In the genomic region with DNA sequence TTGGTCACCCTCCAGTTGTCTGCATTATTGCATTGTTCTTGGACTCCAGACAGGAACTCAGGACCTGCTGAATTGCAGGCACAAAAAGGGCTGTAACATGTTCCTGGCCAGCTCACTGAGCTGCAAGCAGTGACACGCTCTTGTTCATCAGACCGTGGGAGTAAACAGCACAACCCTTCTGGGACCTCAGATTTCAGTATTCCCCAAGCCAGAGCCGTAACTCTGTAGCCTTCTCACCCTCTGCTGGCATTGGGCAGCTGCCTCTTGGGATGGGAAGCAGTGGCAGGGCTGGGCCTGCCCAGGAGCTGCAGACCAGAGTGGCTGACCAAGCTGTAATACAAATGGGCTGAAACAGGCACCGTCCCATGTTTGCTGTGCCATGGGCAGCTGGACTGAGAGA, we compare ENCODE assay signal across 27 cellular contexts.
A peak's percentile ranks its signal among the peaks of the same experiment; 100 is the strongest.
DNase-seq lines count a peak whose midpoint lies in the region; ATAC-seq, FAIRE-seq and TF ChIP-seq lines count a peak whose summit lies in the region.
"Had no signal": no experiment of that assay in that cellular context is flagged by ENCODE, and none has a peak within 500 bp of the region (broad histone marks: within the 10 kb centered on the region; RNA-seq: fewer than 3 reads in every experiment).

No MANE protein-coding gene starts in this region.

- peak overlapping the region; percentile 68 for H2AFZ ChIP-seq in keratinocyte (ENCODE audit: control insufficient read depth, low read length)

- H3K9me1 ChIP-seq in keratinocyte (ENCODE audit: control insufficient read depth, extremely low read depth, insufficient read depth, low read length) = no peaks in the 10 kb centered on the region

- FAIRE-seq in keratinocyte (lab: Jason Lieb, UNC) = peak; percentile 86
- FAIRE-seq: D721Med, endothelial cell of umbilical vein, GM12878, GM19239, H54 had no signal

- no peak overlapping the region for H3K9ac ChIP-seq in keratinocyte (ENCODE audit: control insufficient read depth, extremely low read depth, insufficient read depth, low read length)
- H3K9ac ChIP-seq: BLaER1 treated with 17β-estradiol and CSF1 and Interleukin-3, amounts not matched to agents 10 nM and 100 nM had no signal

- TF ChIP-seq CTCF in keratinocyte (optimal IDR thresholded peaks at IDR 0.05 in 1 of 3, IDR thresholded peaks at IDR 0.05 in 1 of 3, conservative IDR thresholded peaks at IDR 0.05 in 1 of 3; ENCODE audit: extremely low read depth in 1 of 3, insufficient read depth in 2 of 3, low read length in 3 of 3) (no peak), GM10266 (IDR thresholded peaks at IDR 0.05; ENCODE audit: control insufficient read depth, insufficient read depth, low read depth, missing control alignments) (no peak)

- peak; percentile 24 for DNase-seq in COLO668 (lab: John Stamatoyannopoulos, UW; ENCODE audit: unreplicated experiment)
- peak; percentile 28 for DNase-seq in HPDE6-E6E7 (ENCODE audit: extremely low spot score)
- peak; percentile 64 for DNase-seq in SHP77 treated with DMSO at 0.1 percent for 48 hours (lab: John Stamatoyannopoulos, UW)
- DNase-seq in keratinocyte (ENCODE audit: low read depth, low spot score) = peak; percentile 42
- no peak for DNase-seq in GM10266 (ENCODE audit: extremely low spot score)
- no peak for DNase-seq in activated T-cell treated with anti-CD3 and anti-CD28 coated beads, Interleukin-2, amount 50 U/mL, for 4 hours
- DNase-seq: activated CD4-positive, alpha-beta memory T cell treated with anti-CD3 and anti-CD28 coated beads for 36 hours; adrenal gland; gastrocnemius medialis; GF-D8; Kasumi-1; kidney glomerular epithelial cell; mesenchymal stem cell; naive B cell; NCI-H1105; T-helper 17 cell had no signal

- no peak overlapping the region for H3K4me3 Mint-ChIP-seq in activated T-cell treated with anti-CD3 and anti-CD28 coated beads, Interleukin-2, amount 50 U/mL, for 4 hours
- H3K4me3 Mint-ChIP-seq: activated CD4-positive, alpha-beta memory T cell treated with anti-CD3 and anti-CD28 coated beads for 36 hours; naive B cell; T-helper 17 cell had no signal

- no peaks in the 10 kb centered on the region for H3K9me3 ChIP-seq in keratinocyte (ENCODE audit: control insufficient read depth, low read depth, low read length)
- H3K9me3 ChIP-seq: adrenal gland, gastrocnemius medialis, ovary had no signal

- ATAC-seq in activated T-cell treated with anti-CD3 and anti-CD28 coated beads, Interleukin-2, amount 50 U/mL, for 4 hours = no peak
- ATAC-seq in HG03457 (IDR thresholded peaks at IDR 0.05; ENCODE audit: unreplicated experiment) (no peak), HG02678 (IDR thresholded peaks at IDR 0.05; ENCODE audit: unreplicated experiment) (no peak)
- ATAC-seq: gastrocnemius medialis, GM12878, sciatic nerve, T-helper 17 cell had no signal

- no peaks in the 10 kb centered on the region for H3K79me2 ChIP-seq in keratinocyte (ENCODE audit: control insufficient read depth, insufficient read depth, low read length)

- H3K27ac ChIP-seq in keratinocyte (ENCODE audit: control insufficient read depth, insufficient read depth, low read length) = peak overlapping the region; percentile 72
- H3K27ac ChIP-seq: adrenal gland; BLaER1 treated with 17β-estradiol and CSF1 and Interleukin-3, amounts not matched to agents 10 nM and 100 nM; cardiac muscle cell; gastrocnemius medialis; ovary had no signal

- no peaks in the 10 kb centered on the region for H3K4me1 Mint-ChIP-seq in activated T-cell treated with anti-CD3 and anti-CD28 coated beads, Interleukin-2, amount 50 U/mL, for 4 hours (ENCODE audit: low read depth)
- H3K4me1 Mint-ChIP-seq: naive B cell, T-helper 17 cell had no signal

- H4K20me1 ChIP-seq in keratinocyte (ENCODE audit: control insufficient read depth, extremely low read depth, insufficient read depth, low read length) = no peaks in the 10 kb centered on the region
- H4K20me1 ChIP-seq: BLaER1 treated with 17β-estradiol and CSF1 and Interleukin-3, amounts not matched to agents 10 nM and 100 nM had no signal

- no peaks in the 10 kb centered on the region for H3K36me3 Mint-ChIP-seq in activated T-cell treated with anti-CD3 and anti-CD28 coated beads, Interleukin-2, amount 50 U/mL, for 4 hours (ENCODE audit: insufficient read depth)
- H3K36me3 Mint-ChIP-seq: activated CD4-positive, alpha-beta memory T cell treated with anti-CD3 and anti-CD28 coated beads for 36 hours; naive B cell had no signal

- no peaks in the 10 kb centered on the region for H3K36me3 ChIP-seq in keratinocyte (ENCODE audit: control insufficient read depth in 2 of 2, extremely low read depth in 1 of 2, insufficient read depth in 2 of 2, low read length in 2 of 2)
- H3K36me3 ChIP-seq: adrenal gland; BLaER1 treated with 17β-estradiol and CSF1 and Interleukin-3, amounts not matched to agents 10 nM and 100 nM; cardiac muscle cell; gastrocnemius medialis; ovary had no signal

- peak overlapping the region; percentile 58 for H3K4me2 ChIP-seq in keratinocyte (ENCODE audit: control insufficient read depth, extremely low read depth, insufficient read depth, low read depth, low read length)
- H3K4me2 ChIP-seq: BLaER1 treated with 17β-estradiol and CSF1 and Interleukin-3, amounts not matched to agents 10 nM and 100 nM had no signal

- H3K27me3 ChIP-seq in keratinocyte (ENCODE audit: control insufficient read depth, extremely low read depth, insufficient read depth, low read length) = no peaks in the 10 kb centered on the region
- H3K27me3 ChIP-seq: adrenal gland; BLaER1 treated with 17β-estradiol and CSF1 and Interleukin-3, amounts not matched to agents 10 nM and 100 nM; cardiac muscle cell; gastrocnemius medialis; ovary had no signal

- dilution Hi-C loops in keratinocyte (cut with MboI; ENCODE audit: extremely low pct_ligation_motif_present, low sequenced_read_pairs) = no loop called here

- H3K9me3 Mint-ChIP-seq in activated T-cell treated with anti-CD3 and anti-CD28 coated beads, Interleukin-2, amount 50 U/mL, for 4 hours = peaks cover 9% of the 10 kb centered on the region

- peaks cover 30% of the 10 kb centered on the region for H3K4me1 ChIP-seq in keratinocyte (ENCODE audit: control insufficient read depth, extremely low read depth, insufficient read depth, low read length)
- H3K4me1 ChIP-seq: adrenal gland; BLaER1 treated with 17β-estradiol and CSF1 and Interleukin-3, amounts not matched to agents 10 nM and 100 nM; gastrocnemius medialis had no signal

- H3K4me3 ChIP-seq in keratinocyte (ENCODE audit: control insufficient read depth in 2 of 3, extremely low read depth in 1 of 3, insufficient read depth in 2 of 3, low read depth in 1 of 3, low read length in 3 of 3) = peak overlapping the region in 2 of 3 experiments; percentile 13 to 32
- H3K4me3 ChIP-seq: adrenal gland; BLaER1 treated with 17β-estradiol and CSF1 and Interleukin-3, amounts not matched to agents 10 nM and 100 nM; cardiac muscle cell; gastrocnemius medialis; GM12878; ovary had no signal

- no peaks in the 10 kb centered on the region for H3K27me3 Mint-ChIP-seq in activated T-cell treated with anti-CD3 and anti-CD28 coated beads, Interleukin-2, amount 50 U/mL, for 4 hours (ENCODE audit: low read depth)
- H3K27me3 Mint-ChIP-seq: activated CD4-positive, alpha-beta memory T cell treated with anti-CD3 and anti-CD28 coated beads for 36 hours; naive B cell; T-helper 17 cell had no signal

Comparison
In these comparisons a context has a peak if more than half of its experiments do, and no peak if none do; other contexts are left out.
1. DNase-seq: peak in COLO668 (single experiment), HPDE6-E6E7 (single experiment), SHP77 treated with DMSO at 0.1 percent for 48 hours (single experiment) and keratinocyte (single experiment); none in GM10266 (single experiment) and activated T-cell treated with anti-CD3 and anti-CD28 coated beads, Interleukin-2, amount 50 U/mL, for 4 hours (single experiment).